33 cellular contexts compared by ENCODE assay signal in genomic region chr22:24535348-24535747, GRCh38. TPM values are rescaled to one million over a fixed set of nuclear protein-coding genes. Genes with fewer than 3 reads are reported as not detected.
"Had no signal": no experiment of that assay in that cellular context is flagged by ENCODE, and none has a peak within 500 bp of the region (broad histone marks: within the 10 kb centered on the region; RNA-seq: fewer than 3 reads in every experiment).

No MANE protein-coding gene starts in this region.

- H3K36me3 ChIP-seq: breast epithelium, cardiac muscle cell, colonic mucosa had no signal

- H3K27ac ChIP-seq: ascending aorta, breast epithelium, cardiac muscle cell, colonic mucosa, epithelial cell of prostate, esophagus squamous epithelium, gastroesophageal sphincter had no signal

- DNase-seq: activated CD4-positive, alpha-beta T cell treated with anti-CD3 and anti-CD28 coated beads for 36 hours; activated CD4-positive, alpha-beta T cell treated with anti-CD3 and anti-CD28 coated beads, Interleukin-2, amount 50 U/mL, for 1 hour; activated CD4-positive, alpha-beta T cell treated with anti-CD3 and anti-CD28 coated beads, Interleukin-2, amount 50 U/mL, for 48 hours; activated CD4-positive, CD25-positive, alpha-beta regulatory T cell; activated CD4-positive, CD25-positive, alpha-beta regulatory T cell treated with anti-CD3 and anti-CD28 coated beads, Interleukin-2, amount 50 U/mL, for 72 hours; activated CD8-positive, alpha-beta memory T cell treated with anti-CD3 and anti-CD28 coated beads for 24 hours; activated CD8-positive, alpha-beta T cell treated with anti-CD3 and anti-CD28 coated beads for 36 hours; activated effector memory CD4-positive, alpha-beta T cell treated with Interleukin-2 at 50 U/mL for 16 hours; activated gamma-delta T cell treated with Interleukin-2 at 50 U/mL for 16 hours; activated naive CD4-positive, alpha-beta T cell treated with anti-CD3 and anti-CD28 coated beads, Interleukin-2, amount 50 U/mL, for 16 hours; activated naive CD4-positive, alpha-beta T cell treated with Interleukin-2 at 50 U/mL for 16 hours; activated T-cell treated with anti-CD3 and anti-CD28 coated beads, Interleukin-2, amount 50 U/mL, for 4 hours; central memory CD4-positive, alpha-beta T cell; cerebellar nuclear complex; colonic mucosa; effector CD8-positive, alpha-beta T cell; esophagus squamous epithelium; foreskin melanocyte; SW 1271; T-helper 1 cell; T-helper 17 cell; T1000 had no signal

- H3K4me3 Mint-ChIP-seq: activated CD4-positive, alpha-beta T cell treated with anti-CD3 and anti-CD28 coated beads for 36 hours; activated CD8-positive, alpha-beta T cell treated with anti-CD3 and anti-CD28 coated beads for 36 hours; activated naive CD8-positive, alpha-beta T cell; activated T-cell treated with anti-CD3 and anti-CD28 coated beads, Interleukin-2, amount 50 U/mL, for 4 hours; activated T-helper 17 cell treated with anti-CD3 and anti-CD28 coated beads, Interleukin-2, amount 50 U/mL, for 72 hours; brain; T-helper 17 cell; T-helper 2 cell treated with Interferon-gamma antibody and Interleukin-4, amounts not matched to agents 5 μg/mL and 100 μg/mL, for 36 hours had no signal

- H3K4me3 ChIP-seq: ascending aorta, breast epithelium, cardiac muscle cell, colonic mucosa, esophagus squamous epithelium, gastroesophageal sphincter had no signal

- H3K27me3 Mint-ChIP-seq: activated CD4-positive, alpha-beta T cell treated with anti-CD3 and anti-CD28 coated beads for 36 hours; activated CD8-positive, alpha-beta T cell treated with anti-CD3 and anti-CD28 coated beads for 36 hours; activated naive CD8-positive, alpha-beta T cell; activated T-helper 17 cell treated with anti-CD3 and anti-CD28 coated beads, Interleukin-2, amount 50 U/mL, for 72 hours; T-helper 17 cell had no signal

- H3K27me3 ChIP-seq: ascending aorta, breast epithelium, cardiac muscle cell, colonic mucosa, esophagus squamous epithelium, gastroesophageal sphincter had no signal

- H3K27ac Mint-ChIP-seq: activated CD4-positive, alpha-beta T cell treated with anti-CD3 and anti-CD28 coated beads for 36 hours; activated CD8-positive, alpha-beta T cell treated with anti-CD3 and anti-CD28 coated beads for 36 hours; activated naive CD8-positive, alpha-beta T cell; activated T-helper 17 cell treated with anti-CD3 and anti-CD28 coated beads, Interleukin-2, amount 50 U/mL, for 72 hours; brain; T-helper 17 cell; T-helper 2 cell treated with Interferon-gamma antibody and Interleukin-4, amounts not matched to agents 5 μg/mL and 100 μg/mL, for 36 hours had no signal

- H3K9me3 Mint-ChIP-seq: activated CD8-positive, alpha-beta T cell treated with anti-CD3 and anti-CD28 coated beads for 36 hours; activated T-cell treated with anti-CD3 and anti-CD28 coated beads, Interleukin-2, amount 50 U/mL, for 4 hours; activated T-helper 17 cell treated with anti-CD3 and anti-CD28 coated beads, Interleukin-2, amount 50 U/mL, for 72 hours; brain; T-helper 2 cell treated with Interferon-gamma antibody and Interleukin-4, amounts not matched to agents 5 μg/mL and 100 μg/mL, for 36 hours had no signal

- H3K4me1 ChIP-seq: ascending aorta, breast epithelium, colonic mucosa, esophagus squamous epithelium, gastroesophageal sphincter had no signal

- ATAC-seq: activated CD4-positive, alpha-beta T cell treated with anti-CD3 and anti-CD28 coated beads for 36 hours; activated CD8-positive, alpha-beta T cell treated with anti-CD3 and anti-CD28 coated beads for 36 hours; activated T-cell treated with anti-CD3 and anti-CD28 coated beads, Interleukin-2, amount 50 U/mL, for 4 hours; activated T-helper 17 cell treated with anti-CD3 and anti-CD28 coated beads, Interleukin-2, amount 50 U/mL, for 72 hours; gastroesophageal sphincter; T-helper 17 cell had no signal

- H3K4me1 Mint-ChIP-seq: activated CD4-positive, alpha-beta T cell treated with anti-CD3 and anti-CD28 coated beads for 36 hours; activated T-helper 17 cell treated with anti-CD3 and anti-CD28 coated beads, Interleukin-2, amount 50 U/mL, for 72 hours; brain; T-helper 17 cell had no signal

- H3K9me3 ChIP-seq: ascending aorta, breast epithelium, colonic mucosa, esophagus squamous epithelium, gastroesophageal sphincter had no signal

RNA-seq across cellular contexts. Expression of gene UPB1, which starts 40.2 kb away (rescaled TPM):
- total RNA-seq: ascending aorta, dermis microvascular lymphatic vessel endothelial cell, fibroblast of lung had no signal
